In the genomic region with DNA sequence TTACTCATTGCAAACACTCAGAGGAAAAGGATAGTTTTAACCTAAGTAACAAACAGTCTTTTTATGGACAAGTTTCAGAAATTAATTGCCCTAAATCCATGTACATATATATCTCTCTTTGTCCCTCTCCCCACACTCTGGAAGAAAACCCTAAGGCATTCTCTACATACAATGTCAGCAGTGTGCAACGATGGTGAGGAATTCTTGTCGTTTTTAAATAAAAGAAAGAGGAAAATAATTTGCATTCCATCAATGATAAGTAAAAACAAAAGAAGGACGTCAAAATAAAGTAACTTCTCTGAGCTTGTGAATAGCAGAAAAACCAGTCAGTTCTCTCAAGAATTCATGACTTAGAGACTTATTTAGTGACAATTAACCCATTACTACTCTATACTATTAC, we compare ENCODE assay signal across 19 cellular contexts.
DNase-seq lines count a peak whose midpoint lies in the region; ATAC-seq lines count a peak whose summit lies in the region.
"Had no signal": no experiment of that assay in that cellular context is flagged by ENCODE, and none has a peak within 500 bp of the region (broad histone marks: within the 10 kb centered on the region; RNA-seq: fewer than 3 reads in every experiment).

No MANE protein-coding gene starts in this region.

- DNase-seq in activated naive CD8-positive, alpha-beta T cell treated with anti-CD3 and anti-CD28 coated beads, Interleukin-2, amount 50 U/mL, for 24 hours, result no peak
- no peak for DNase-seq in activated naive CD8-positive, alpha-beta T cell treated with anti-CD3 and anti-CD28 coated beads for 36 hours
- DNase-seq in fibroblast of peridontal ligament (ENCODE audit: extremely low read depth) (peak; percentile 18), GOT3 (lab: John Stamatoyannopoulos, UW) (no peak), occipital lobe (lab: John Stamatoyannopoulos, UW) (no peak)
- DNase-seq in stimulated activated naive CD4-positive, alpha-beta T cell treated with Interleukin-2 at 50 U/mL for 16 hours (lab: John Stamatoyannopoulos, UW), result no peak
- DNase-seq: activated CD4-positive, CD25-positive, alpha-beta regulatory T cell treated with anti-CD3 and anti-CD28 coated beads, Interleukin-2, amount 50 U/mL, for 72 hours; activated naive CD8-positive, alpha-beta T cell treated with anti-CD3 and anti-CD28 coated beads, Interleukin-2, amount 10 ng/mL, durations not matched to agents 7 days and 5 days; activated T-cell treated with anti-CD3 and anti-CD28 coated beads, Interleukin-2, amount 50 U/mL, for 4 hours; effector memory CD8-positive, alpha-beta T cell; HFFc6; left cardiac atrium; NCI-H187 treated with DMSO at 0.1 percent for 48 hours; NCI-H446; SIG-M5; T-helper 9 cell had no signal

- H3K4me3 Mint-ChIP-seq in activated naive CD8-positive, alpha-beta T cell, result no peak overlapping the region
- H3K4me3 Mint-ChIP-seq in activated naive CD8-positive, alpha-beta T cell treated with anti-CD3 and anti-CD28 coated beads, Interleukin-2, amount 50 U/mL, for 24 hours, result no peak overlapping the region
- no peak overlapping the region for H3K4me3 Mint-ChIP-seq in activated naive CD8-positive, alpha-beta T cell treated with anti-CD3 and anti-CD28 coated beads for 36 hours
- H3K4me3 Mint-ChIP-seq: activated naive CD8-positive, alpha-beta T cell treated with anti-CD3 and anti-CD28 coated beads, Interleukin-2, amount 10 ng/mL, durations not matched to agents 7 days and 5 days; activated T-cell treated with anti-CD3 and anti-CD28 coated beads, Interleukin-2, amount 50 U/mL, for 4 hours; central memory CD8-positive, alpha-beta T cell; effector memory CD8-positive, alpha-beta T cell; HFFc6 had no signal

- no peak for ATAC-seq in activated naive CD8-positive, alpha-beta T cell treated with anti-CD3 and anti-CD28 coated beads, Interleukin-2, amount 50 U/mL, for 24 hours
- ATAC-seq in HG03039 (IDR thresholded peaks at IDR 0.05; ENCODE audit: unreplicated experiment), result no peak
- ATAC-seq: activated T-cell treated with anti-CD3 and anti-CD28 coated beads, Interleukin-2, amount 50 U/mL, for 4 hours; effector memory CD8-positive, alpha-beta T cell; left cardiac atrium had no signal

- peaks cover 3% of the 10 kb centered on the region for H3K36me3 Mint-ChIP-seq in activated naive CD8-positive, alpha-beta T cell
- peaks cover 40% of the 10 kb centered on the region for H3K36me3 Mint-ChIP-seq in activated naive CD8-positive, alpha-beta T cell treated with anti-CD3 and anti-CD28 coated beads, Interleukin-2, amount 50 U/mL, for 24 hours (ENCODE audit: low read depth)
- peaks cover 29% of the 10 kb centered on the region for H3K36me3 Mint-ChIP-seq in activated naive CD8-positive, alpha-beta T cell treated with anti-CD3 and anti-CD28 coated beads for 36 hours

- H3K4me1 Mint-ChIP-seq in activated naive CD8-positive, alpha-beta T cell (ENCODE audit: low read depth), result peaks cover 35% of the 10 kb centered on the region
- peaks cover 30% of the 10 kb centered on the region for H3K4me1 Mint-ChIP-seq in activated naive CD8-positive, alpha-beta T cell treated with anti-CD3 and anti-CD28 coated beads, Interleukin-2, amount 50 U/mL, for 24 hours
- H3K4me1 Mint-ChIP-seq in activated naive CD8-positive, alpha-beta T cell treated with anti-CD3 and anti-CD28 coated beads for 36 hours, result peaks cover 29% of the 10 kb centered on the region

- no peaks in the 10 kb centered on the region for H3K9me3 Mint-ChIP-seq in activated naive CD8-positive, alpha-beta T cell (ENCODE audit: low read depth)
- no peaks in the 10 kb centered on the region for H3K9me3 Mint-ChIP-seq in activated naive CD8-positive, alpha-beta T cell treated with anti-CD3 and anti-CD28 coated beads, Interleukin-2, amount 50 U/mL, for 24 hours
- H3K9me3 Mint-ChIP-seq in activated naive CD8-positive, alpha-beta T cell treated with anti-CD3 and anti-CD28 coated beads for 36 hours, result no peaks in the 10 kb centered on the region
- H3K9me3 Mint-ChIP-seq: activated naive CD8-positive, alpha-beta T cell treated with anti-CD3 and anti-CD28 coated beads, Interleukin-2, amount 10 ng/mL, durations not matched to agents 7 days and 5 days; activated T-cell treated with anti-CD3 and anti-CD28 coated beads, Interleukin-2, amount 50 U/mL, for 4 hours; central memory CD8-positive, alpha-beta T cell; effector memory CD8-positive, alpha-beta T cell; HFFc6 had no signal

- H3K27ac Mint-ChIP-seq in activated naive CD8-positive, alpha-beta T cell, result peak overlapping the region; percentile 50
- no peak overlapping the region for H3K27ac Mint-ChIP-seq in activated naive CD8-positive, alpha-beta T cell treated with anti-CD3 and anti-CD28 coated beads, Interleukin-2, amount 50 U/mL, for 24 hours
- peak overlapping the region; percentile 38 for H3K27ac Mint-ChIP-seq in activated naive CD8-positive, alpha-beta T cell treated with anti-CD3 and anti-CD28 coated beads for 36 hours
- H3K27ac Mint-ChIP-seq: activated naive CD8-positive, alpha-beta T cell treated with anti-CD3 and anti-CD28 coated beads, Interleukin-2, amount 10 ng/mL, durations not matched to agents 7 days and 5 days; HFFc6 had no signal

- H3K27me3 Mint-ChIP-seq in activated naive CD8-positive, alpha-beta T cell, result no peaks in the 10 kb centered on the region
- H3K27me3 Mint-ChIP-seq in activated naive CD8-positive, alpha-beta T cell treated with anti-CD3 and anti-CD28 coated beads, Interleukin-2, amount 50 U/mL, for 24 hours, result no peaks in the 10 kb centered on the region
- H3K27me3 Mint-ChIP-seq in activated naive CD8-positive, alpha-beta T cell treated with anti-CD3 and anti-CD28 coated beads for 36 hours, result no peaks in the 10 kb centered on the region
- H3K27me3 Mint-ChIP-seq: activated naive CD8-positive, alpha-beta T cell treated with anti-CD3 and anti-CD28 coated beads, Interleukin-2, amount 10 ng/mL, durations not matched to agents 7 days and 5 days; central memory CD8-positive, alpha-beta T cell; effector memory CD8-positive, alpha-beta T cell had no signal
